ENCODE assay signal across 8 cellular contexts in the genomic region with DNA sequence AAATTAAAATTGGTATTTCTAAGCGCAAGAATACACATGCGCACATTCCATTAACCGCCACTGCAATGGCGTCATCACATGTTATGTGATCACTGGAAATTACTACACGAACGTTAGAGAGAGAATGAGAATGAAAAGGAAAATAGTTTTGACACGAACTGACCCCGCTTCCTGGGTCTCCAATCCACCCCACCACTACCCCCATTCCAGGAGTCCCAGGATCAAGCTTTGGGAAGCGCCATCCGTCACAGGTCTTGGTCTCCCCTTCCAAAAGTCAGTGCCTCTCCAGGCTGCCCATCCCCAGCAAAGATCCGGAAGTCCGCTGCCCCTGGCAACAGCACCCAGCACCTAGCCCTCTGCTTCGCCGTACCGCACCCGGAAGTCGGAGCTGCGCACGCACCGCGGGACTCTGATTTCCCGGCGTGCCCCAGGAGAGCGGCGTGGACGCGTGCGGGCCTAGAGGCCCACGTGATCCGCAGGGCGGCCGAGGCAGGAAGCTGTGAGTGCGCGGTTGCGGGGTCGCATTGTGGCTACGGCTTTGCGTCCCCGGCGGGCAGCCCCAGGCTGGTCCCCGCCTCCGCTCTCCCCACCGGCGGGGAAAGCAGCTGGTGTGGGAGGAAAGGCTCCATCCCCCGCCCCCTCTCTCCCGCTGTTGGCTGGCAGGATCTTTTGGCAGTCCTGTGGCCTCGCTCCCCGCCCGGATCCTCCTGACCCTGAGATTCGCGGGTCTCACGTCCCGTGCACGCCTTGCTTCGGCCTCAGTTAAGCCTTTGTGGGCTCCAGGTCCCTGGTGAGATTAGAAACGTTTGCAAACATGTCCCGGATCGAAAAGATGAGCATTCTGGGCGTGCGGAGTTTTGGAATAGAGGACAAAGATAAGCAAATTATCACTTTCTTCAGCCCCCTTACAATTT. TPM values are rescaled to one million over a fixed set of nuclear protein-coding genes. Genes with fewer than 3 reads are reported as not detected.
A peak's percentile ranks its signal among the peaks of the same experiment; 100 is the strongest.
DNase-seq lines count a peak whose midpoint lies in the region; ATAC-seq, FAIRE-seq and TF ChIP-seq lines count a peak whose summit lies in the region.

A gene (plus strand): TSS at position 467 of the 914 bp plus-strand sequence. CDS start 348 bp downstream, at position 815.

- H3K36me3 ChIP-seq in pancreas (no peaks in the 10 kb centered on the region), thyroid gland (no peaks in the 10 kb centered on the region)

- peak within 1 kb of the TSS; percentile 64 to 82 (median 76) for H3K27ac ChIP-seq in pancreas
- peak within 1 kb of the TSS; percentile 69 to 84 (median 75) for H3K27ac ChIP-seq in thyroid gland

- no peaks in the 10 kb centered on the region for H3K9me3 ChIP-seq in pancreas
- no peaks in the 10 kb centered on the region for H3K9me3 ChIP-seq in thyroid gland

- DNase-seq in GM12865 (ENCODE audit: low read depth) (peak; percentile 98), NCI-H1417 (lab: John Stamatoyannopoulos, UW) (peak; percentile 82 to 94 (median 92)), SW 1271 (lab: John Stamatoyannopoulos, UW) (peak; percentile 86 to 92), Right ventricle myocardium superior (peak; percentile 98), pancreas (peak; percentile 91 to 97 (median 94)), thyroid gland (peak; percentile 91 to 92)
- peak; percentile 89 for DNase-seq in activated naive CD8-positive, alpha-beta T cell treated with anti-CD3 and anti-CD28 coated beads, Interleukin-2, amount 50 U/mL, for 16 hours (ENCODE audit: low read depth, low spot score)

- intact Hi-C loops in Right ventricle myocardium superior (cut with DNase I) (no loop called here), pancreas (cut with DNase I) (no loop called here), thyroid gland (cut with DNase I) (no loop called here)

- 4 to 5% methylated on average over 60 of the region's 60 CpGs for WGBS in pancreas, 2 donors
- WGBS in thyroid gland, 2 donors = 13 to 18% methylated on average over 22 to 31 of the region's 60 CpGs

- no peaks in the 10 kb centered on the region for H3K27me3 ChIP-seq in pancreas
- H3K27me3 ChIP-seq in thyroid gland = no peaks in the 10 kb centered on the region

- H3K4me3 ChIP-seq in GM12865 (ENCODE audit: low read depth, low read length) = peak within 1 kb of the TSS; percentile 99
- H3K4me3 ChIP-seq in pancreas = peak within 1 kb of the TSS; percentile 44 to 88 (median 74)
- peak within 1 kb of the TSS; percentile 38 to 78 (median 53) for H3K4me3 ChIP-seq in thyroid gland (replicated peaks in 1 of 3)

- no peak for TF ChIP-seq CTCF in GM12865 (IDR thresholded peaks at IDR 0.05; ENCODE audit: insufficient read depth, low read depth, low read length, missing control alignments)
- no peak for TF ChIP-seq CTCF in pancreas (IDR thresholded peaks at IDR 0.05)
- no peak for TF ChIP-seq CTCF in thyroid gland (IDR thresholded peaks at IDR 0.05)

- FAIRE-seq in pancreas (lab: Jason Lieb, UNC) = no peak

- ATAC-seq in HG02759 (IDR thresholded peaks at IDR 0.05; ENCODE audit: unreplicated experiment) (peak; percentile 99), Right ventricle myocardium superior (ENCODE audit: poor library complexity) (peak; percentile 100), pancreas (peak; percentile 98 to 100 (median 99))

- H3K4me1 ChIP-seq in pancreas (peaks cover 0 to 15% (median 0%) of the 10 kb centered on the region in 3 donors), thyroid gland (peaks cover 12 to 14% of the 10 kb centered on the region in 2 donors)

- TF ChIP-seq POLR2A in thyroid gland (IDR thresholded peaks at IDR 0.05) = peak; percentile 36 to 73

RNA-seq across cellular contexts. Expression of the gene that starts here (rescaled TPM):
- total RNA-seq in Right ventricle myocardium superior (33.1 TPM), pancreas (10 to 100 TPM; 11.3 to 21.1 (median 17.1) TPM), thyroid gland (10 to 100 TPM; 34.1 to 40.1 (median 37.5) TPM)
- 1 to 10 TPM; 5.9 to 7.8 TPM for polyA plus RNA-seq in pancreas

Comparison
In these comparisons a context has a peak if more than half of its experiments do, and no peak if none do; other contexts are left out.
1. Peak in every context shown above with its lines: DNase-seq, ATAC-seq, H3K4me3 ChIP-seq and H3K27ac ChIP-seq.